In genomic region chr1:27536004-27536757, GRCh38 we compare ENCODE assay signal across 2 cellular contexts.
TF ChIP-seq lines count a peak whose summit lies in the region.

No MANE protein-coding gene starts in this region.

TF ChIP-seq in SK-N-SH, 30 proteins besides CTCF, POLR2A, EP300 and RAD21:
- 0 out of 2 replicates have a peak, but pooled peaks have one; percentile 20 for TF ChIP-seq GATA2 (CRISPR knock-in tag; IDR thresholded peaks at IDR 0.05)
- TF ChIP-seq FOXM1 (IDR thresholded peaks at IDR 0.05; ENCODE audit: low read depth), result no peak

TF ChIP-seq in H1, 55 proteins besides CTCF, POLR2A, EP300 and RAD21:
- no peak for TF ChIP-seq CHD1 (IDR thresholded peaks at IDR 0.05; ENCODE audit: low read depth, low read length)
- no peak for TF ChIP-seq USF2 (IDR thresholded peaks at IDR 0.05; ENCODE audit: low read length)
- TF ChIP-seq BACH1 (IDR thresholded peaks at IDR 0.05; ENCODE audit: low read length), result no peak
- no peak for TF ChIP-seq SP4 (IDR thresholded peaks at IDR 0.05; ENCODE audit: low read length)
- no peak for TF ChIP-seq HDAC2 (IDR thresholded peaks at IDR 0.05; ENCODE audit: borderline replicate concordance in 1 of 2, low read depth in 2 of 2, low read length in 2 of 2)
- TF ChIP-seq ZNF274 (IDR thresholded peaks at IDR 0.05; ENCODE audit: borderline replicate concordance, extremely low read depth, low read length), result no peak
- no peak for TF ChIP-seq PHF8 (conservative IDR thresholded peaks at IDR 0.05; ENCODE audit: low read depth, low read length)
- no peak for TF ChIP-seq KDM5A (IDR thresholded peaks at IDR 0.05; ENCODE audit: low read length)
- no peak for TF ChIP-seq KDM4A (IDR thresholded peaks at IDR 0.05; ENCODE audit: low read depth, low read length, severe bottlenecking)
- no peak for TF ChIP-seq TCF12 (IDR thresholded peaks at IDR 0.05; ENCODE audit: low read depth, low read length)
